8 cellular contexts compared by ENCODE assay signal in the genomic region with DNA sequence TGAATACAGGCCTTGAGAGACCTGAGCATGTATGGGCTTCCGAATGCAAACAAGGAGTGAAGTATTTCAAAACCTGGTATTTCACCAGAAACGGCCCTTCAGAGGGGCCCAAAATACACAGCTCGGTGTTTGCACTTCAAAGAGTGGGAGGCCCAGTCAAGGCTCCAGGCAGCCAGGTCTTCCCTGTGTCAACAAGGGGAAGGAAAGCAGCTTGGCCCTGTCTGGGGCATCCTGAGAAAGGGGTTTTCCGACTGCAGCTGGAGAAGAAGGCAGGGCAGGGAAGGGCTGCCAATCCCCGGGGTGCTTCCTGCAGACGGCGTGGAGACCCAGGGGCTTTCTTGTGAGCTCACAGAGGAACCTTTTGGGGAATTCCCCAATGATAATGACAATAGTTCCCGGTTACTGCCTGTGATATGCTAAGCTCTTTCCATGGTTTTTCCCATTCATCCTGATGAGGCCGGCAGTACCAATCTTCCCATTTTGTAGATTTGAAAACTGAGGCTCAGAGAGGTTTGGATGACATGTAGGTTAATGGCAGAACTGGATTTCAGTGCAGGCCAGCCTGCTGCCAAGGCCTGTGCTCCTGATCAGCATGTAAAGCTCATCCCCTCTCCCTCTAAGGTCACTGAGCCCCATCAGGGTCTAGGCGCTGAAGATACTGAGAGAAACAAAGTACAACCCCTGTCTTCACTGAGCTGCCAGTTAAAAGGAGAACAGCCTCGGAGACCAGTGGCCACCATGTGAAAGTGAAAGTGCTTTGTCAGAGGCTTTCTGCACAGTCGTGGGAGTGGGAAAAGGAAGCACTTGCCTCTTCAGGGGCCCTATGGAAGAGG. TPM values are rescaled to one million over a fixed set of nuclear protein-coding genes. Genes with fewer than 3 reads are reported as not detected.
DNase-seq lines count a peak whose midpoint lies in the region; ATAC-seq and TF ChIP-seq lines count a peak whose summit lies in the region.

No MANE protein-coding gene starts in this region.

- no peak overlapping the region for H3K27ac ChIP-seq in hepatocyte

- no peaks in the 10 kb centered on the region for H3K27me3 ChIP-seq in hepatocyte

- no peaks in the 10 kb centered on the region for H3K79me2 ChIP-seq in hepatocyte

- H3K36me3 Mint-ChIP-seq in activated CD8-positive, alpha-beta T cell treated with anti-CD3 and anti-CD28 coated beads for 36 hours (ENCODE audit: low read depth): no peaks in the 10 kb centered on the region
- H3K36me3 Mint-ChIP-seq in stimulated activated effector memory CD8-positive, alpha-beta T cell treated with anti-CD3 and anti-CD28 coated beads, Interleukin-12 subunit alpha, Interleukin-12 subunit beta, amount 100 ng/mL, for 72 hours: no peaks in the 10 kb centered on the region

- H3K4me2 ChIP-seq in hepatocyte: peak overlapping the region; percentile 29

- H3K27me3 Mint-ChIP-seq in activated CD8-positive, alpha-beta T cell treated with anti-CD3 and anti-CD28 coated beads for 36 hours: peaks cover 12% of the 10 kb centered on the region

- in situ Hi-C loops in Caki2 (cut with HindIII; ENCODE audit: low pct_unique_long_range_greater_than_20kb, low sequenced_read_pairs): no loop called here

- H3K4me3 ChIP-seq in Jurkat, Clone E6-1 (ENCODE audit: low read length): no peak overlapping the region
- no peak overlapping the region for H3K4me3 ChIP-seq in hepatocyte

- POLR2A ChIA-PET in activated CD8-positive, alpha-beta T cell treated with anti-CD3 and anti-CD28 coated beads for 36 hours (lab: Charles Lee): interaction anchor here (0.9 to 1.9 kb wide), 3 partner anchors 41 to 118 kb away, joined by 3 to 16 read pairs (median 3); no protein-coding TSS in a partner anchor

- H3K4me1 ChIP-seq in hepatocyte (ENCODE audit: insufficient read depth): peaks cover 11% of the 10 kb centered on the region

- TF ChIP-seq CTCF in activated CD8-positive, alpha-beta T cell treated with anti-CD3 and anti-CD28 coated beads for 36 hours (IDR thresholded peaks at IDR 0.05): no peak
- no peak for TF ChIP-seq CTCF in hepatocyte (IDR thresholded peaks at IDR 0.05; ENCODE audit: poor library complexity)

- intact Hi-C loops in activated CD8-positive, alpha-beta T cell treated with anti-CD3 and anti-CD28 coated beads for 36 hours (cut with micrococcal nuclease): no loop called here

- H3K27ac Mint-ChIP-seq in activated CD8-positive, alpha-beta T cell treated with anti-CD3 and anti-CD28 coated beads for 36 hours: no peak overlapping the region
- H3K27ac Mint-ChIP-seq in stimulated activated effector memory CD8-positive, alpha-beta T cell treated with anti-CD3 and anti-CD28 coated beads, Interleukin-12 subunit alpha, Interleukin-12 subunit beta, amount 100 ng/mL, for 72 hours: peak overlapping the region; percentile 83

- CTCF ChIA-PET in activated CD8-positive, alpha-beta T cell treated with anti-CD3 and anti-CD28 coated beads for 36 hours (lab: Charles Lee): interaction anchor here (1.0 to 2.9 kb wide), 4 partner anchors 11 to 347 kb away, joined by 3 to 13 read pairs (median 4); no protein-coding TSS in a partner anchor

- no peaks in the 10 kb centered on the region for H3K9me3 Mint-ChIP-seq in activated CD8-positive, alpha-beta T cell treated with anti-CD3 and anti-CD28 coated beads for 36 hours
- H3K9me3 Mint-ChIP-seq in stimulated activated effector memory CD8-positive, alpha-beta T cell treated with anti-CD3 and anti-CD28 coated beads, Interleukin-12 subunit alpha, Interleukin-12 subunit beta, amount 100 ng/mL, for 72 hours: no peaks in the 10 kb centered on the region

- peaks cover 33% of the 10 kb centered on the region for H3K4me1 Mint-ChIP-seq in activated CD8-positive, alpha-beta T cell treated with anti-CD3 and anti-CD28 coated beads for 36 hours (ENCODE audit: low read depth)
- H3K4me1 Mint-ChIP-seq in stimulated activated effector memory CD8-positive, alpha-beta T cell treated with anti-CD3 and anti-CD28 coated beads, Interleukin-12 subunit alpha, Interleukin-12 subunit beta, amount 100 ng/mL, for 72 hours: peaks cover 37% of the 10 kb centered on the region

- peak; percentile 12 for ATAC-seq in activated CD8-positive, alpha-beta T cell treated with anti-CD3 and anti-CD28 coated beads for 36 hours
- peak; percentile 3 for ATAC-seq in stimulated activated effector memory CD8-positive, alpha-beta T cell treated with anti-CD3 and anti-CD28 coated beads, Interleukin-12 subunit alpha, Interleukin-12 subunit beta, amount 100 ng/mL, for 72 hours

- no peak overlapping the region for H2AFZ ChIP-seq in hepatocyte

- H3K36me3 ChIP-seq in hepatocyte (replicated peaks; ENCODE audit: insufficient read depth, low read depth): no peaks in the 10 kb centered on the region

- H3K9me2 ChIP-seq in hepatocyte (replicated peaks; ENCODE audit: insufficient read depth): no peaks in the 10 kb centered on the region

- DNase-seq in Caki2 (ENCODE audit: low read depth): peak; percentile 53
- DNase-seq in Jurkat, Clone E6-1 (ENCODE audit: low read depth, low spot score): peak; percentile 39
- peak; percentile 41 for DNase-seq in activated CD8-positive, alpha-beta T cell treated with anti-CD3 and anti-CD28 coated beads for 36 hours
- DNase-seq in hepatocyte (ENCODE audit: low spot score): peak; percentile 79
- no peak for DNase-seq in stimulated activated effector memory CD8-positive, alpha-beta T cell treated with anti-CD3 and anti-CD28 coated beads, Interleukin-12 subunit alpha, Interleukin-12 subunit beta, amount 100 ng/mL, for 72 hours (ENCODE audit: low spot score in 2 of 2)
- no peak for DNase-seq in NCI-H526 (lab: John Stamatoyannopoulos, UW)
- no peak for DNase-seq in dedifferentiated amniotic fluid mesenchymal stem cell (ENCODE audit: extremely low spot score)
- no peak for DNase-seq in HPDE6-E6E7 (ENCODE audit: extremely low spot score)

- no peaks in the 10 kb centered on the region for H3K9me3 ChIP-seq in hepatocyte (ENCODE audit: low read depth)

- 52% methylated on average over 12 of the region's 12 CpGs for WGBS in hepatocyte (ENCODE audit: low lambda C conversion rate, missing lambda C conversion rate)

- no peak overlapping the region for H3K4me3 Mint-ChIP-seq in activated CD8-positive, alpha-beta T cell treated with anti-CD3 and anti-CD28 coated beads for 36 hours
- H3K4me3 Mint-ChIP-seq in stimulated activated effector memory CD8-positive, alpha-beta T cell treated with anti-CD3 and anti-CD28 coated beads, Interleukin-12 subunit alpha, Interleukin-12 subunit beta, amount 100 ng/mL, for 72 hours: peak overlapping the region; percentile 47

- no peaks in the 10 kb centered on the region for H4K20me1 ChIP-seq in hepatocyte (ENCODE audit: insufficient read depth, poor library complexity, severe bottlenecking)

RNA-seq across cellular contexts. Expression of a gene that starts 43.0 kb away (rescaled TPM):
- total RNA-seq in Caki2 (2014; rRNA removed; shearing (Covaris generic); ENCODE audit: low replicate concordance): 24.5 and 41.6 TPM in 2 replicates
- polyA plus RNA-seq in Jurkat, Clone E6-1 (2012; ENCODE audit: insufficient read depth, insufficient read length): 69.4 TPM
- total RNA-seq in activated CD8-positive, alpha-beta T cell treated with anti-CD3 and anti-CD28 coated beads for 36 hours: 10 to 100 TPM; 48.4 to 64.2 TPM
- 18.0 and 45.9 TPM in 2 replicates for total RNA-seq in hepatocyte
- 21.2 and 32.8 TPM in 2 replicates for polyA plus RNA-seq in hepatocyte

Comparison
In these comparisons a context has a peak if more than half of its experiments do, and no peak if none do; other contexts are left out.
1. DNase-seq: peak in Caki2 (single experiment), Jurkat, Clone E6-1 (single experiment), activated CD8-positive, alpha-beta T cell treated with anti-CD3 and anti-CD28 coated beads for 36 hours (single experiment) and hepatocyte (single experiment); none in stimulated activated effector memory CD8-positive, alpha-beta T cell treated with anti-CD3 and anti-CD28 coated beads, Interleukin-12 subunit alpha, Interleukin-12 subunit beta, amount 100 ng/mL, for 72 hours (0 of 2), NCI-H526 (0 of 2), dedifferentiated amniotic fluid mesenchymal stem cell (single experiment) and HPDE6-E6E7 (single experiment).